In the genomic region with DNA sequence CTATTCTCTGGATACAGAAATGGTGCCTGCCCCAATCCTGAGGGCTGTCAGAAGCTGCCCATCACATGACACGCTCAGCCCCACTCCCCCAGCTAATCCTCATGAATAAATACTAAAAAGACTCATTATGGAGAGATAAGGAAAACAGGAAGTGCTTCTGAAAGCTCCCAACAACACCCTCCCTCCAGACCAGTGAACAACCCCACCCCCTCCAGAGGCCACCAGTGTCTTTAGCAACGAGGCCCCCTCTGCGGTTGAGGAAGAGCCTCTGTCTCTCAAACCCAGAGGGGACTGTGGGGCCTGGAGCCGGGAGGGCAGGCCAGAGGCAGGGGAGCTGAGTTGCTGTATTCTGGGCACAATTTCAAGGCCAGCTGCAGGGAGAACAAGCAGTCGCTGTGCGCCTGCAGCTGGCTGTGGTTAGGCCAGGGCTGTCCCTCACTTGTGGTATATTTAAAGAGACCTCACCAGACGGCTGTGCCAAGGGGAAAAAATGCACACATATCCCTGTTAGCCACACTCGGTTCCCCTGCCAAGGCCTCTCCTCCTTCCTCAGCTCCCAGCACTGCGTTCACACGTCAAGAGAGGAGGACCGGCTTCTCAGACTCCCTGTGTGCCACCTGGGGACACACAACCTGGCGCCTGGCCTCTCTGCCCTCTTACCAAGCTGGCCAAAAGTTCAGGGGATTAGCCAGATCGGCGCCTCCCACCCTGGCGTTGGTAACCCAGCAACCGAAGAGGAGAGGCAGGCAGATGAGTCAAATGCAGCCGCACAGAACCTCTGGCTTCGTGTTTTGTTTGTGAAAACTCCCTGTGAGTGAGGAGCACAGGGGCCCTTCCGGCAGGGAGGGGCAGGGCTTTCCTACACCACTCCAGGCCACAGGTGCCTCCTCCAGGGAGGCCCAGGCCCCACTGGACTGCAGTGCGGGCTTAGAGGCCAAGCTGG, we compare ENCODE assay signal across 8 cellular contexts.
DNase-seq lines count a peak whose midpoint lies in the region; TF ChIP-seq lines count a peak whose summit lies in the region.

No MANE protein-coding gene starts in this region.

- CTCF ChIA-PET in AG04450 (lab: Charles Lee) = interaction anchor here (1.2 kb wide), 1 partner anchor 330 kb away, joined by 5 read pairs; no protein-coding TSS in a partner anchor

- no peak overlapping the region for H4K8ac ChIP-seq in H9 (replicated peaks; ENCODE audit: insufficient read length, low read depth, low read length)

- DNase-seq in AG04450 (ENCODE audit: low read depth, low spot score) (peak; percentile 26), H9 (peak; percentile 47), NCI-H526 treated with DMSO at 0.1 percent for 48 hours (lab: John Stamatoyannopoulos, UW) (peak; percentile 37), cardiac fibroblast (ENCODE audit: low read depth in 2 of 2) (peak; percentile 72 to 77), kidney tubule cell (ENCODE audit: low spot score) (peak; percentile 19), testis (peak; percentile 77)
- no peak for DNase-seq in activated T-helper 2 cell treated with anti-CD3 and anti-CD28 coated beads, Interferon-gamma antibody, Interleukin-2, Interleukin-4, amounts not matched to agents 10 μg/mL and 5 μg/mL and 100 μg/mL, durations not matched to agents 14 hours and 24 hours and 36 hours (ENCODE audit: low spot score)
- no peak for DNase-seq in effector memory CD4-positive, alpha-beta T cell

- no peak overlapping the region for H3T11ph ChIP-seq in H9 (ENCODE audit: low read length)

- H3K27me3 Mint-ChIP-seq in H9 (ENCODE audit: low read depth) = peaks cover 31% of the 10 kb centered on the region
- peaks cover 30% of the 10 kb centered on the region for H3K27me3 Mint-ChIP-seq in activated T-helper 2 cell treated with anti-CD3 and anti-CD28 coated beads, Interferon-gamma antibody, Interleukin-2, Interleukin-4, amounts not matched to agents 10 μg/mL and 5 μg/mL and 100 μg/mL, durations not matched to agents 14 hours and 24 hours and 36 hours (ENCODE audit: low read depth)

- H3K79me1 ChIP-seq in H9 (ENCODE audit: insufficient read depth, low read depth, low read length, poor library complexity, severe bottlenecking) = no peaks in the 10 kb centered on the region

- H3K56ac ChIP-seq in H9 (ENCODE audit: insufficient read length, low read depth, low read length) = no peak overlapping the region

- peaks cover 23 to 25% of the 10 kb centered on the region in 2 experiments for H3K4me1 Mint-ChIP-seq in H9
- no peaks in the 10 kb centered on the region for H3K4me1 Mint-ChIP-seq in activated T-helper 2 cell treated with anti-CD3 and anti-CD28 coated beads, Interferon-gamma antibody, Interleukin-2, Interleukin-4, amounts not matched to agents 10 μg/mL and 5 μg/mL and 100 μg/mL, durations not matched to agents 14 hours and 24 hours and 36 hours (ENCODE audit: low read depth)

- H2BK15ac ChIP-seq in H9 (ENCODE audit: low read depth, low read length) = no peak overlapping the region

- H2BK120ac ChIP-seq in H9 (ENCODE audit: low read depth, low read length, poor library complexity, severe bottlenecking) = no peak overlapping the region

- H2BK5ac ChIP-seq in H9 (ENCODE audit: insufficient read length, low read length) = no peak overlapping the region

- no peak overlapping the region for H3K9ac ChIP-seq in H9 (ENCODE audit: extremely low read depth, insufficient read length, low read length)

- intact Hi-C loops in testis (cut with DNase I; ENCODE audit: low total_unique reads) = no loop called here
- intact Hi-C loops in activated T-helper 2 cell treated with anti-CD3 and anti-CD28 coated beads, Interferon-gamma antibody, Interleukin-2, Interleukin-4, amounts not matched to agents 10 μg/mL and 5 μg/mL and 100 μg/mL, durations not matched to agents 14 hours and 24 hours and 36 hours (cut with micrococcal nuclease) = no loop called here

- H3K27me3 ChIP-seq in AG04450 (ENCODE audit: control insufficient read depth, insufficient read depth, low read length) (no peaks in the 10 kb centered on the region), H9 (ENCODE audit: insufficient read depth, low read length) (no peaks in the 10 kb centered on the region), testis (no peaks in the 10 kb centered on the region)
- no peaks in the 10 kb centered on the region for H3K27me3 ChIP-seq in effector memory CD4-positive, alpha-beta T cell (replicated peaks; ENCODE audit: control insufficient read depth, insufficient read depth, low read length, poor library complexity, severe bottlenecking)

- WGBS in H9 (ENCODE audit: extremely low coverage, insufficient read length, low lambda C conversion rate) = no CpG with 5 or more reads among the region's 20 CpGs
- WGBS in testis, 2 donors = 33 to 57% methylated on average over 18 to 20 of the region's 20 CpGs

- H3K23me2 ChIP-seq in H9 (ENCODE audit: insufficient read length, low read depth, low read length, poor library complexity, severe bottlenecking) = no peaks in the 10 kb centered on the region

- peak overlapping the region in 1 of 2 experiments; percentile 58; a peak in 3 of 5 replicates for H3K4me3 Mint-ChIP-seq in H9
- H3K4me3 Mint-ChIP-seq in activated T-helper 2 cell treated with anti-CD3 and anti-CD28 coated beads, Interferon-gamma antibody, Interleukin-2, Interleukin-4, amounts not matched to agents 10 μg/mL and 5 μg/mL and 100 μg/mL, durations not matched to agents 14 hours and 24 hours and 36 hours (ENCODE audit: low read depth) = no peak overlapping the region

- TF ChIP-seq POLR2A in testis (IDR thresholded peaks at IDR 0.05) = no peak

- H2BK12ac ChIP-seq in H9 (ENCODE audit: insufficient read length, low read depth, low read length) = no peak overlapping the region

- POLR2A ChIA-PET in AG04450 (lab: Yijun Ruan, JAX) = interaction anchor here (0.7 kb wide), 1 partner anchor 102 kb away, joined by 6 read pairs; no protein-coding TSS in a partner anchor

- H3K36me3 Mint-ChIP-seq in H9 (ENCODE audit: insufficient read depth in 1 of 3, low read depth in 3 of 3) = no peaks in the 10 kb centered on the region; a peak in 1 of 7 replicates
- H3K36me3 Mint-ChIP-seq in activated T-helper 2 cell treated with anti-CD3 and anti-CD28 coated beads, Interferon-gamma antibody, Interleukin-2, Interleukin-4, amounts not matched to agents 10 μg/mL and 5 μg/mL and 100 μg/mL, durations not matched to agents 14 hours and 24 hours and 36 hours (ENCODE audit: low read depth) = no peaks in the 10 kb centered on the region

- no peak overlapping the region for H4K91ac ChIP-seq in H9 (ENCODE audit: insufficient read length, low read depth, low read length)

- TF ChIP-seq CTCF in AG04450 (IDR thresholded peaks at IDR 0.05; ENCODE audit: low read depth, low read length) = no peak
- TF ChIP-seq CTCF in H9 (conservative IDR thresholded peaks at IDR 0.05) = no peak
- TF ChIP-seq CTCF in cardiac fibroblast (IDR thresholded peaks at IDR 0.05; ENCODE audit: low read depth, low read length) = no peak
- TF ChIP-seq CTCF in testis (IDR thresholded peaks at IDR 0.05) = no peak

- no peak overlapping the region for H2BK20ac ChIP-seq in H9 (ENCODE audit: low read depth, low read length, poor library complexity, severe bottlenecking)

- H3K18ac ChIP-seq in H9 (ENCODE audit: insufficient read length, low read depth, low read length) = no peak overlapping the region

- no peaks in the 10 kb centered on the region for H3K36me3 ChIP-seq in testis (ENCODE audit: low read depth, missing control alignments)
- H3K36me3 ChIP-seq in effector memory CD4-positive, alpha-beta T cell (ENCODE audit: control insufficient read depth, insufficient read depth, low read length) = no peaks in the 10 kb centered on the region

- no peaks in the 10 kb centered on the region for H3K79me2 ChIP-seq in H9 (ENCODE audit: insufficient read depth, low read length)

- no peak overlapping the region for H3K23ac ChIP-seq in H9 (ENCODE audit: insufficient read length, low read depth, low read length)

- no peak overlapping the region for H3K4me2 ChIP-seq in H9 (ENCODE audit: insufficient read depth, insufficient read length, low read length)

- H3K9me3 Mint-ChIP-seq in H9 = no peaks in the 10 kb centered on the region
- H3K9me3 Mint-ChIP-seq in activated T-helper 2 cell treated with anti-CD3 and anti-CD28 coated beads, Interferon-gamma antibody, Interleukin-2, Interleukin-4, amounts not matched to agents 10 μg/mL and 5 μg/mL and 100 μg/mL, durations not matched to agents 14 hours and 24 hours and 36 hours = no peaks in the 10 kb centered on the region

- no peaks in the 10 kb centered on the region for H4K20me1 ChIP-seq in H9 (ENCODE audit: control insufficient read depth, insufficient read depth, insufficient read length)

- peak overlapping the region; percentile 5; the same call in 1 of the 2 replicates for H3K14ac ChIP-seq in H9 (ENCODE audit: insufficient read depth, low read length)

- peak overlapping the region in 1 of 3 experiments; percentile 92; a peak in 3 of 7 replicates for H3K27ac Mint-ChIP-seq in H9
- no peak overlapping the region for H3K27ac Mint-ChIP-seq in activated T-helper 2 cell treated with anti-CD3 and anti-CD28 coated beads, Interferon-gamma antibody, Interleukin-2, Interleukin-4, amounts not matched to agents 10 μg/mL and 5 μg/mL and 100 μg/mL, durations not matched to agents 14 hours and 24 hours and 36 hours

- H3K9me3 ChIP-seq in AG04450 (ENCODE audit: control insufficient read depth, insufficient read depth, low read length) = no peaks in the 10 kb centered on the region
- H3K9me3 ChIP-seq in H9 (ENCODE audit: control insufficient read depth, low read depth, low read length) = no peaks in the 10 kb centered on the region
- H3K9me3 ChIP-seq in testis = no peaks in the 10 kb centered on the region
- no peaks in the 10 kb centered on the region for H3K9me3 ChIP-seq in effector memory CD4-positive, alpha-beta T cell (ENCODE audit: control insufficient read depth, low read length)

- no peak overlapping the region for H3K4ac ChIP-seq in H9 (ENCODE audit: low read depth, low read length)

- H3K4me3 ChIP-seq in AG04450 (ENCODE audit: low read depth, low read length) = peak overlapping the region; percentile 35
- H3K4me3 ChIP-seq in cardiac fibroblast (replicated peaks in 1 of 2; ENCODE audit: low read depth in 2 of 2, low read length in 2 of 2) = peak overlapping the region in 1 of 2 donors; percentile 21
- H3K4me3 ChIP-seq in testis = no peak overlapping the region
- no peak overlapping the region for H3K4me3 ChIP-seq in effector memory CD4-positive, alpha-beta T cell (ENCODE audit: insufficient read depth, low read depth, low read length, poor library complexity, severe bottlenecking)

- H3K27ac ChIP-seq in AG04450 (ENCODE audit: low read depth, low read length) (peak overlapping the region; percentile 75), H9 (ENCODE audit: insufficient read length, low read depth, low read length) (no peak overlapping the region), testis (no peak overlapping the region)
- no peak overlapping the region for H3K27ac ChIP-seq in effector memory CD4-positive, alpha-beta T cell (ENCODE audit: insufficient read depth, low read length, poor library complexity, severe bottlenecking)

- H2AFZ ChIP-seq in H9 (ENCODE audit: low read length) = no peak overlapping the region

- no peak overlapping the region for H2AK5ac ChIP-seq in H9 (ENCODE audit: insufficient read length, low read length)

- peaks cover 3% of the 10 kb centered on the region for H3K4me1 ChIP-seq in H9 (ENCODE audit: insufficient read depth, low read length)
- peaks cover 16% of the 10 kb centered on the region for H3K4me1 ChIP-seq in testis
- no peaks in the 10 kb centered on the region for H3K4me1 ChIP-seq in effector memory CD4-positive, alpha-beta T cell (ENCODE audit: control insufficient read depth, insufficient read depth, low read length, poor library complexity, severe bottlenecking)

- no peak overlapping the region for H4K5ac ChIP-seq in H9 (ENCODE audit: insufficient read length, low read depth, low read length)

Comparison
In these comparisons a context has a peak if more than half of its experiments do, and no peak if none do; other contexts are left out.
1. DNase-seq: peak in AG04450 (single experiment), H9 (single experiment), NCI-H526 treated with DMSO at 0.1 percent for 48 hours (single experiment), cardiac fibroblast (2 of 2), kidney tubule cell (single experiment) and testis (single experiment); none in activated T-helper 2 cell treated with anti-CD3 and anti-CD28 coated beads, Interferon-gamma antibody, Interleukin-2, Interleukin-4, amounts not matched to agents 10 μg/mL and 5 μg/mL and 100 μg/mL, durations not matched to agents 14 hours and 24 hours and 36 hours (single experiment) and effector memory CD4-positive, alpha-beta T cell (0 of 3).